In the genomic region with DNA sequence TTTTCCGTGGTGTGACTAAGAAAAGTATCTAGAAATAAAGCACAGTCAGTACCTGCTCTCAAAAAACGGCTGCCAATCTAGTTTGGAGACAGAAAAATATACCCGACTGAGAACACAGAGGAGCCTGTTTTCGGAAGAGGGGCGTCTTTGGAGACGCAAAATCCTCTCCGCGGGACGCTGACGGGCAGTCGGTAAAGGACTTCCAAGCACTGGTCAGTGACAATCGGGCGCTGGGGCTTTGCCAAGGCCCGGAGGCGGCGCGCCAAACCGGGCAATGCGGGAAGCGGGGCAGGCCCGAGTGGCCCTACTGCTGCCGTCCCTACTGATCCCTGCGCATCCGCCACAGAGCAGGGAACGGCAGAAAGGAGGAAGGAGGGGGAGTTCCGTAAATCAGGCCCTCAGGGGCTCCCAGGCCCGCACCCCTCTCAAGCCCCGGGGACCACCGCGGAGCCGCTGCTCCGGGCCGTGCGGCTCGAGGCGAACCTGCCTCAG, we compare ENCODE assay signal across 8 cellular contexts. TPM values are rescaled to one million over a fixed set of nuclear protein-coding genes. Genes with fewer than 3 reads are reported as not detected.
A peak's percentile ranks its signal among the peaks of the same experiment; 100 is the strongest.
DNase-seq lines count a peak whose midpoint lies in the region; ATAC-seq and TF ChIP-seq lines count a peak whose summit lies in the region.

No MANE protein-coding gene starts in this region.

- no peaks in the 10 kb centered on the region for H3K27me3 ChIP-seq in SJSA1 (replicated peaks)
- no peaks in the 10 kb centered on the region for H3K27me3 ChIP-seq in lower lobe of right lung (ENCODE audit: low read depth)

- ATAC-seq in HG03064 (IDR thresholded peaks at IDR 0.05; ENCODE audit: low read depth, unreplicated experiment) = peak; percentile 3
- ATAC-seq in lower lobe of right lung = peak; percentile 61 to 71

- H3K4me3 ChIP-seq in SJSA1 = peak overlapping the region; percentile 98
- H3K4me3 ChIP-seq in lower lobe of right lung = peak overlapping the region; percentile 84

- H3K9me3 ChIP-seq in SJSA1 (replicated peaks) = no peaks in the 10 kb centered on the region
- H3K9me3 ChIP-seq in lower lobe of right lung = no peaks in the 10 kb centered on the region

- H3K27ac ChIP-seq in 22Rv1 (peak overlapping the region; percentile 89), SJSA1 (peak overlapping the region; percentile 93), lower lobe of right lung (peak overlapping the region; percentile 99), temporal lobe (ENCODE audit: low read depth, low read length) (peak overlapping the region; percentile 88)

- intact Hi-C loops in lower lobe of right lung (cut with DNase I) = no loop called here

- peaks cover 10% of the 10 kb centered on the region for H3K4me1 ChIP-seq in SJSA1 (replicated peaks)
- H3K4me1 ChIP-seq in lower lobe of right lung = peaks cover 22% of the 10 kb centered on the region

- DNase-seq in GM03348 (ENCODE audit: low spot score) = peak; percentile 68
- peak in 1 of 2 experiments; percentile 58 for DNase-seq in SJSA1 (ENCODE audit: low read depth in 1 of 2, low spot score in 2 of 2)
- peak; percentile 74 for DNase-seq in ecto neural progenitor cell (ENCODE audit: low spot score)
- DNase-seq in lower lobe of right lung = peak; percentile 77
- no peak for DNase-seq in T-helper 9 cell

- H3K36me3 ChIP-seq in SJSA1 (peaks cover 31% of the 10 kb centered on the region), lower lobe of right lung (peaks cover 9% of the 10 kb centered on the region)

- TF ChIP-seq CTCF in 22Rv1 (IDR thresholded peaks at IDR 0.05) = no peak
- TF ChIP-seq CTCF in lower lobe of right lung (IDR thresholded peaks at IDR 0.05) = no peak

RNA-seq across cellular contexts. Expression of a gene that starts 0.6 kb away (rescaled TPM):
- total RNA-seq in SJSA1 (2014; rRNA removed; shearing (Covaris generic)) = 15.3 and 34.0 TPM in 2 replicates
- total RNA-seq in lower lobe of right lung (24.9 TPM), temporal lobe (31.2 TPM)

RNA-seq across cellular contexts. Expression of a gene that starts 59.6 kb away (rescaled TPM):
- 7.0 and 8.1 TPM in 2 replicates for total RNA-seq in SJSA1 (2014; rRNA removed; shearing (Covaris generic))
- total RNA-seq in lower lobe of right lung (19.3 TPM), temporal lobe (26.8 TPM)
